1 cellular context compared by ENCODE assay signal in the genomic region with DNA sequence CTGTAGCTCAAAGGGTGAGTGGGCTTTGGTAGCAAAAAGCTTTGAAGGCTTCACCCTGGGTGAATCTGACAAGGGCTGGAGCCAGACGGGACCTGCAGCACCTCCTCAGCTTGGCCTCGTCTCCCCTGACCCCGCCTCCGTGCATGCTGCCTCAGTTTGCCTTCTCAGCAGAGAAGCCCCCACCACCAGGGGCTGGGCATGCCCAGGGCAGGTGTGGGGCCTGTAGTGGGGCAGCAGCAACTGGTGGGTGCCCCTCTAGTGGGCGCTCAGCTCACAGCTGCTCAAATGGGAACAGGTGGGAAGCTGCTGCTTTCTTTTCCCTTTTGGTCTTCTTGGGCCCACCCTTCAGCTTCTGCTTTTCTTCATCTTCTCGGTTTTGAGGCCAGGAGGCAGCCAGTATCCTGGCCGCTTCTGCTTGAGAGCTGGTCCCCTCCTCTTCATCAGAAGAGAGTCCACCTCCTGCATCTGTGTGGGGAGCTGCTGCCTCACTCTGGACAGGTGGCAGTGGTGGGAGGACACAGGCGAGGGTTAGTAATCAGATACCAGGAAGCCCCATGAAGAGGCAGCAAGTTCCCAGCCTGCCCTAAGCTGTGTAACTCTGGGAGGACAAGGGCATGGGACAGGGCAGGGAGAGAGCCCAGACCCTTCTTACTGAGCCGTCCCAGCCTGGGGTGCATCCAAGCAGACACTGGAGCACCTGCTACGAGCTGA.
TF ChIP-seq lines count a peak whose summit lies in the region.

No MANE protein-coding gene starts in this region.

TF ChIP-seq in WTC11, 78 proteins besides CTCF, POLR2A, EP300 and RAD21 (continued from another document):
- no peak for TF ChIP-seq ZBTB43 (CRISPR knock-in tag; IDR thresholded peaks at IDR 0.05)
- TF ChIP-seq NFYB (CRISPR knock-in tag; conservative IDR thresholded peaks at IDR 0.05; ENCODE audit: low read depth) = no peak
- no peak for TF ChIP-seq NR1H2 (CRISPR knock-in tag; IDR thresholded peaks at IDR 0.05)
- no peak for TF ChIP-seq GRHL2 (CRISPR knock-in tag; IDR thresholded peaks at IDR 0.05; ENCODE audit: insufficient replicate concordance, severe bottlenecking)
- TF ChIP-seq RORB (CRISPR knock-in tag; IDR thresholded peaks at IDR 0.05) = no peak
- TF ChIP-seq RELA (CRISPR knock-in tag; IDR thresholded peaks at IDR 0.05; ENCODE audit: borderline replicate concordance) = no peak
- no peak for TF ChIP-seq ZNF263 (CRISPR knock-in tag; IDR thresholded peaks at IDR 0.05; ENCODE audit: low read depth)
- no peak for TF ChIP-seq NFE2L1 (CRISPR knock-in tag; IDR thresholded peaks at IDR 0.05)
- no peak for TF ChIP-seq KAT7 (CRISPR knock-in tag; IDR thresholded peaks at IDR 0.05; ENCODE audit: borderline replicate concordance)
- TF ChIP-seq ZNF317 (CRISPR knock-in tag; IDR thresholded peaks at IDR 0.05; ENCODE audit: borderline replicate concordance, low read depth) = no peak
- TF ChIP-seq, protein P1, sequence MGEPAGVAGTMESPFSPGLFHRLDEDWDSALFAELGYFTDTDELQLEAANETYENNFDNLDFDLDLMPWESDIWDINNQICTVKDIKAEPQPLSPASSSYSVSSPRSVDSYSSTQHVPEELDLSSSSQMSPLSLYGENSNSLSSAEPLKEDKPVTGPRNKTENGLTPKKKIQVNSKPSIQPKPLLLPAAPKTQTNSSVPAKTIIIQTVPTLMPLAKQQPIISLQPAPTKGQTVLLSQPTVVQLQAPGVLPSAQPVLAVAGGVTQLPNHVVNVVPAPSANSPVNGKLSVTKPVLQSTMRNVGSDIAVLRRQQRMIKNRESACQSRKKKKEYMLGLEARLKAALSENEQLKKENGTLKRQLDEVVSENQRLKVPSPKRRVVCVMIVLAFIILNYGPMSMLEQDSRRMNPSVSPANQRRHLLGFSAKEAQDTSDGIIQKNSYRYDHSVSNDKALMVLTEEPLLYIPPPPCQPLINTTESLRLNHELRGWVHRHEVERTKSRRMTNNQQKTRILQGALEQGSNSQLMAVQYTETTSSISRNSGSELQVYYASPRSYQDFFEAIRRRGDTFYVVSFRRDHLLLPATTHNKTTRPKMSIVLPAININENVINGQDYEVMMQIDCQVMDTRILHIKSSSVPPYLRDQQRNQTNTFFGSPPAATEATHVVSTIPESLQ (CRISPR knock-in tag; IDR thresholded peaks at IDR 0.05) = no peak
- no peak for TF ChIP-seq NR2C2 (CRISPR knock-in tag; IDR thresholded peaks at IDR 0.05)
- no peak for TF ChIP-seq EMX1 (CRISPR knock-in tag; IDR thresholded peaks at IDR 0.05)
TF ChIP-seq in WTC11: peak in this region for 0.
